ENCODE assay signal across 21 cellular contexts in genomic region chr12:73274972-73275371, GRCh38.
A peak's percentile ranks its signal among the peaks of the same experiment; 100 is the strongest.
DNase-seq lines count a peak whose midpoint lies in the region; ATAC-seq, FAIRE-seq and TF ChIP-seq lines count a peak whose summit lies in the region.
"Had no signal": no experiment of that assay in that cellular context is flagged by ENCODE, and none has a peak within 500 bp of the region (broad histone marks: within the 10 kb centered on the region; RNA-seq: fewer than 3 reads in every experiment).

No MANE protein-coding gene starts in this region.

- no peak overlapping the region for H3K4me3 ChIP-seq in A673 (ENCODE audit: low read depth, low read length, poor library complexity, severe bottlenecking)
- no peak overlapping the region for H3K4me3 ChIP-seq in bronchial epithelial cell (ENCODE audit: low read depth, low read length)
- H3K4me3 ChIP-seq in mesenchymal stem cell (ENCODE audit: insufficient read depth in 1 of 2, low read depth in 1 of 2, low read length in 2 of 2) = no peak overlapping the region

- no peak overlapping the region for H3K4me2 ChIP-seq in mesenchymal stem cell (ENCODE audit: low read length, poor library complexity, severe bottlenecking)
- H3K4me2 ChIP-seq: KMS-11 had no signal

- no peaks in the 10 kb centered on the region for H3K36me3 ChIP-seq in A673 (ENCODE audit: insufficient read depth, low read length, poor library complexity, severe bottlenecking)
- no peaks in the 10 kb centered on the region for H3K36me3 ChIP-seq in bronchial epithelial cell (ENCODE audit: control insufficient read depth, insufficient read depth, low read length)
- no peaks in the 10 kb centered on the region for H3K36me3 ChIP-seq in mesenchymal stem cell (ENCODE audit: control insufficient read depth in 1 of 2, insufficient read depth in 2 of 2, low read depth in 1 of 2, low read length in 2 of 2)
- H3K36me3 ChIP-seq: BE2C had no signal

- no peak overlapping the region for H2BK15ac ChIP-seq in mesenchymal stem cell (ENCODE audit: low read depth, poor library complexity, severe bottlenecking)

- no peak overlapping the region for H2AFZ ChIP-seq in mesenchymal stem cell (ENCODE audit: low read depth, low read length)

- no TSS peak for BruUV-seq in A673 (replicated peaks; lab: Mats Ljungman, UMichigan)

- H3K4ac ChIP-seq in mesenchymal stem cell (ENCODE audit: low read depth in 1 of 2, low read length in 2 of 2) = no peak overlapping the region

- no peaks in the 10 kb centered on the region for H3K79me1 ChIP-seq in mesenchymal stem cell (replicated peaks; ENCODE audit: low read length, poor library complexity, severe bottlenecking)

- H3K27me3 ChIP-seq in A673 (replicated peaks; ENCODE audit: insufficient read depth, low read depth, low read length, poor library complexity) (no peaks in the 10 kb centered on the region), bronchial epithelial cell (ENCODE audit: control insufficient read depth, insufficient read depth, low read length) (no peaks in the 10 kb centered on the region), mesenchymal stem cell (ENCODE audit: control insufficient read depth in 1 of 2, insufficient read depth in 1 of 2, low read length in 2 of 2) (no peaks in the 10 kb centered on the region)
- H3K27me3 ChIP-seq: BE2C had no signal

- peaks cover 3% of the 10 kb centered on the region for H3K9me3 ChIP-seq in A673 (ENCODE audit: low read depth, low read length, poor library complexity, severe bottlenecking)
- peaks cover 10% of the 10 kb centered on the region for H3K9me3 ChIP-seq in mesenchymal stem cell (ENCODE audit: control insufficient read depth, low read length)
- H3K9me3 ChIP-seq: BE2C had no signal

- DNase-seq in A673 (ENCODE audit: low spot score) (peak; percentile 3), HPDE6-E6E7 (ENCODE audit: extremely low spot score) (peak; percentile 10), bronchial epithelial cell (ENCODE audit: low read depth) (peak; percentile 1), mesenchymal stem cell (peak; percentile 75), HEK293T (ENCODE audit: extremely low spot score) (no peak), SW480 (ENCODE audit: low spot score) (no peak), NCI-H446 (lab: John Stamatoyannopoulos, UW) (no peak)
- DNase-seq: BE2C, EL, H9, IMR-90, NCI-H1105, NCI-H2081, NCI-H2171 treated with DMSO at 0.1 percent for 48 hours, NCI-H526, OCI-M1, Right ventricle myocardium superior, SW 1271 had no signal

- TF ChIP-seq CTCF in A673 (conservative IDR thresholded peaks at IDR 0.05; ENCODE audit: low read depth, low read length) (no peak), bronchial epithelial cell (IDR thresholded peaks at IDR 0.05; ENCODE audit: insufficient read depth, low read length, severe bottlenecking) (no peak)

- no peak overlapping the region for H3K9ac ChIP-seq in mesenchymal stem cell (ENCODE audit: low read length)
- H3K9ac ChIP-seq: KMS-11 had no signal

- CTCF ChIA-PET in A673 (lab: Charles Lee) = no interaction called here
- CTCF ChIA-PET in HEK293T (lab: Yijun Ruan, JAX) = no interaction called here

- ATAC-seq in HG02884 (IDR thresholded peaks at IDR 0.05; ENCODE audit: unreplicated experiment) = no peak

- no peak overlapping the region for H3K18ac ChIP-seq in mesenchymal stem cell (ENCODE audit: low read depth in 1 of 2, low read length in 2 of 2)

- H3K14ac ChIP-seq in mesenchymal stem cell (ENCODE audit: low read length in 2 of 2) = no peak overlapping the region

- H4K91ac ChIP-seq in mesenchymal stem cell (ENCODE audit: low read length) = no peak overlapping the region

- H3K27ac ChIP-seq in A673 (ENCODE audit: low read depth, low read length, poor library complexity, severe bottlenecking) (no peak overlapping the region), mesenchymal stem cell (ENCODE audit: low read length, poor library complexity, severe bottlenecking) (no peak overlapping the region)
- H3K27ac ChIP-seq: KMS-11 had no signal

- no peak overlapping the region for H2BK12ac ChIP-seq in mesenchymal stem cell (ENCODE audit: low read length in 2 of 2)

- no peak overlapping the region for H2BK5ac ChIP-seq in mesenchymal stem cell (ENCODE audit: low read depth, low read length, poor library complexity, severe bottlenecking)

- intact Hi-C loops in A673 (cut with micrococcal nuclease; ENCODE audit: unreplicated experiment) = no loop called here

- no peak overlapping the region for H2AK5ac ChIP-seq in mesenchymal stem cell (ENCODE audit: low read length, severe bottlenecking)

- no peak for FAIRE-seq in bronchial epithelial cell (lab: Jason Lieb, UNC)
- FAIRE-seq: A204.1 had no signal

- no peak overlapping the region for H4K8ac ChIP-seq in mesenchymal stem cell (ENCODE audit: low read length)

- no peak overlapping the region for H2BK120ac ChIP-seq in mesenchymal stem cell (ENCODE audit: low read depth, low read length)

- WGBS in mesenchymal stem cell = 50% methylated on average over 2 of the region's 3 CpGs

- no peak overlapping the region for H3K23ac ChIP-seq in mesenchymal stem cell (ENCODE audit: low read length in 2 of 2)

- POLR2A ChIA-PET in A673 (lab: Charles Lee; ENCODE audit: low non-redundant PET) (no interaction called here), HEK293T (lab: Yijun Ruan, JAX) (no interaction called here)

- H3K4me1 ChIP-seq in A673 (ENCODE audit: insufficient read depth, low read length, poor library complexity, severe bottlenecking) (no peaks in the 10 kb centered on the region), mesenchymal stem cell (ENCODE audit: control insufficient read depth, insufficient read depth, low read depth, low read length) (no peaks in the 10 kb centered on the region)
- H3K4me1 ChIP-seq: BE2C had no signal

TF ChIP-seq in HEK293T, 16 proteins besides CTCF, POLR2A, EP300 and RAD21:
- no peak for TF ChIP-seq FOXM1 (IDR thresholded peaks at IDR 0.05; ENCODE audit: borderline replicate concordance)
- no peak for TF ChIP-seq NFRKB (IDR thresholded peaks at IDR 0.05)
- TF ChIP-seq FOXA1 (IDR thresholded peaks at IDR 0.05) = no peak
- TF ChIP-seq ZNF384 (IDR thresholded peaks at IDR 0.05) = no peak
- no peak for TF ChIP-seq L3MBTL2 (conservative IDR thresholded peaks at IDR 0.05)
- TF ChIP-seq LEF1 (IDR thresholded peaks at IDR 0.05; ENCODE audit: borderline replicate concordance) = no peak
- no peak for TF ChIP-seq ARNT (IDR thresholded peaks at IDR 0.05)
- no peak for TF ChIP-seq TARDBP (IDR thresholded peaks at IDR 0.05)
- no peak for TF ChIP-seq CTBP1 (IDR thresholded peaks at IDR 0.05; ENCODE audit: borderline replicate concordance)
- TF ChIP-seq FOXK2 (IDR thresholded peaks at IDR 0.05) = no peak
- no peak for TF ChIP-seq SUZ12 (IDR thresholded peaks at IDR 0.05)
- TF ChIP-seq HDGF (IDR thresholded peaks at IDR 0.05; ENCODE audit: borderline replicate concordance) = no peak
- TF ChIP-seq BHLHE40 (IDR thresholded peaks at IDR 0.05; ENCODE audit: borderline replicate concordance) = no peak
- no peak for TF ChIP-seq ELF4 (IDR thresholded peaks at IDR 0.05)
- TF ChIP-seq PKNOX1 (IDR thresholded peaks at IDR 0.05) = no peak
- no peak for TF ChIP-seq SP1 (IDR thresholded peaks at IDR 0.05)

Comparison
In these comparisons a context has a peak if more than half of its experiments do, and no peak if none do; other contexts are left out.
1. DNase-seq: peak in A673 (single experiment), HPDE6-E6E7 (single experiment), bronchial epithelial cell (single experiment) and mesenchymal stem cell (single experiment); none in HEK293T (single experiment), SW480 (single experiment) and NCI-H446 (0 of 2).